ENCODE assay signal across 16 cellular contexts in the genomic region with DNA sequence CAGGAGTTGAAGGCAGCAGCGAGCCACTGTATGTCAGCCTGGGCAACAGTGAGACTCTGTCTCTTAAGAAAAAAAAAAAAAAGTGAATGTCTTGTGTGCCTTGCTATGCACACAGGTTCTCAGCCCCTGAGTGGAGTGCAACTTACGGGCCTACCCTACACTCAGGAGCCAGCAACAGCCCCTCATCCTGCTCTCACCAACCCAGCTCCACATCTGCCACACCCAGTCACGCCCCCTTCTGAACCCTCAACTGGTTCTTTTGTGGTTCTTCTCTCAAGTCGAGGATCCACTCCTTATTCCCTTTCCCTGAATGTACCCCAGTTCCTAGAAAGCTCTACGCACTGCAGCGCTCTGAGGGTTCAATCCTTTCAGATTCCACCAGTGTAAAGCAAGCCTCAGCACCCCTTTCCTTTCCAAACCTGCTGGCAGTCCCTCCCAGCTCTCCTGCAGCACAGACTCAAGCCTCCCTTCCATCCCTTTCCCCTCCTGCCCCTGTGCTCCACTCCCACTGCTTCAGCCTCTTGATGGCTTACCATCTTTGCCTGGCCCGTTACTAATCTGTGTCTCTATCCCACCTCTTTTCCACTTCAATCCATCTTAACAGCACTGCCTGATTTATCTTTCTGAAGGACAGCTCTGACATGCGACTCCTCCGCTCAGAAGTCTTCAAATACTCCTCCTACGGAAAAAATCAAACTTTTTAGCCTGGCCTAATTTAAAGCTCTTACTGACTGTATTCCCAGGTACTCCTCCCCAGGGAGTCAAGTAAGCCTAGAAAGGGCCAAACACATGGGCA. TPM values are rescaled to one million over a fixed set of nuclear protein-coding genes. Genes with fewer than 3 reads are reported as not detected.
DNase-seq lines count a peak whose midpoint lies in the region; ATAC-seq, FAIRE-seq and TF ChIP-seq lines count a peak whose summit lies in the region.
"Had no signal": no experiment of that assay in that cellular context is flagged by ENCODE, and none has a peak within 500 bp of the region (broad histone marks: within the 10 kb centered on the region; RNA-seq: fewer than 3 reads in every experiment).

No MANE protein-coding gene starts in this region.

- POLR2A ChIA-PET in A673 (lab: Charles Lee; ENCODE audit: low non-redundant PET): no interaction called here
- POLR2A ChIA-PET in GM12878 (lab: Charles Lee): interaction anchor here (1.3 kb wide), 1 partner anchor 49 kb away, joined by 3 read pairs; no protein-coding TSS in a partner anchor
- POLR2A ChIA-PET in GM10248 (lab: Yijun Ruan, JAX): no interaction called here

- H3K4me3 Mint-ChIP-seq in HFFc6: no peak overlapping the region; the same call in 1 of the 2 replicates
- peak overlapping the region in 1 of 3 experiments; percentile 14 for H3K4me3 Mint-ChIP-seq in nephron
- H3K4me3 Mint-ChIP-seq: T-helper 1 cell treated with Interleukin-12 subunit alpha and Interleukin-12 subunit beta and Interleukin-4 antibody, amounts not matched to agents 30 μg/mL and 1 μg/mL, for 36 hours had no signal

- peaks cover 79% of the 10 kb centered on the region for H3K79me2 ChIP-seq in GM12878 (ENCODE audit: control insufficient read depth, insufficient read depth, low read length)

- DNase-seq in A673 (ENCODE audit: low spot score): no peak
- DNase-seq in HFFc6: no peak
- no peak for DNase-seq in GM12878 (ENCODE audit: low read depth, low spot score)
- no peak for DNase-seq in H54 (ENCODE audit: insufficient read length, low spot score)
- DNase-seq in lower lobe of right lung: no peak
- DNase-seq in GM10248 (ENCODE audit: extremely low spot score): no peak
- DNase-seq: DMS53; NCI-H2227 treated with DMSO at 0.1 percent for 48 hours; OCI-M1; stimulated activated CD4-positive, alpha-beta T cell treated with anti-CD3 and anti-CD28 coated beads, Interleukin-15, amount 100 ng/mL, for 24 hours; tibial artery had no signal

- H3K27me3 Mint-ChIP-seq in HFFc6 (ENCODE audit: insufficient read depth) (peaks cover 2% of the 10 kb centered on the region; the same call in 1 of the 2 replicates), nephron (ENCODE audit: low read depth) (no peaks in the 10 kb centered on the region)

- SMC1A ChIA-PET in GM12878 (lab: Charles Lee; ENCODE audit: uncharacterized antibody, unreplicated experiment): interaction anchor here (1.1 kb wide), 2 partner anchors 10 to 53 kb away, joined by 3 to 4 read pairs; no protein-coding TSS in a partner anchor

- TF ChIP-seq CTCF in A673 (conservative IDR thresholded peaks at IDR 0.05; ENCODE audit: low read depth, low read length) (no peak), HFFc6 (IDR thresholded peaks at IDR 0.05) (no peak), GM12878 (IDR thresholded peaks at IDR 0.05 in 2 of 3, conservative IDR thresholded peaks at IDR 0.05 in 1 of 3; ENCODE audit: control insufficient read depth in 2 of 3, extremely low read depth in 1 of 3, insufficient read depth in 1 of 3, low read depth in 3 of 3, low read length in 3 of 3) (no peak), nephron (IDR thresholded peaks at IDR 0.05; ENCODE audit: unreplicated experiment in 3 of 3) (no peak), lower lobe of right lung (IDR thresholded peaks at IDR 0.05) (no peak), GM10248 (IDR thresholded peaks at IDR 0.05; ENCODE audit: control extremely low read depth, extremely low read depth, low read depth, missing control alignments) (no peak)

- H3K4me2 ChIP-seq in GM12878 (ENCODE audit: control insufficient read depth, insufficient read depth): no peak overlapping the region

- H3K4me3 ChIP-seq in A673 (ENCODE audit: low read depth, low read length, poor library complexity, severe bottlenecking) (no peak overlapping the region), GM12878 (no peak overlapping the region), lower lobe of right lung (no peak overlapping the region)
- H3K4me3 ChIP-seq: lung, tibial artery had no signal

- H3K4me1 ChIP-seq in A673 (ENCODE audit: insufficient read depth, low read length, poor library complexity, severe bottlenecking): peaks cover 23% of the 10 kb centered on the region
- peaks cover 24% of the 10 kb centered on the region for H3K4me1 ChIP-seq in GM12878 (ENCODE audit: control insufficient read depth, insufficient read depth, low read length)
- peaks cover 57% of the 10 kb centered on the region for H3K4me1 ChIP-seq in lower lobe of right lung
- H3K4me1 ChIP-seq: parathyroid adenoma had no signal

- intact Hi-C loops in A673 (cut with micrococcal nuclease; ENCODE audit: unreplicated experiment): no loop called here
- intact Hi-C loops in GM12878 (cut with micrococcal nuclease; ENCODE audit: unreplicated experiment): no loop called here
- intact Hi-C loops in lower lobe of right lung (cut with DNase I): no loop called here

- H3K9ac ChIP-seq in GM12878 (ENCODE audit: control insufficient read depth, insufficient read depth, low read length): no peak overlapping the region
- H3K9ac ChIP-seq: parathyroid adenoma had no signal

- H3K9me3 Mint-ChIP-seq in HFFc6 (no peaks in the 10 kb centered on the region), nephron (no peaks in the 10 kb centered on the region)
- H3K9me3 Mint-ChIP-seq: T-helper 1 cell treated with Interleukin-12 subunit alpha and Interleukin-12 subunit beta and Interleukin-4 antibody, amounts not matched to agents 30 μg/mL and 1 μg/mL, for 36 hours had no signal

- H3K9me3 ChIP-seq in A673 (ENCODE audit: low read depth, low read length, poor library complexity, severe bottlenecking): no peaks in the 10 kb centered on the region
- H3K9me3 ChIP-seq in GM12878 (replicated peaks; ENCODE audit: control insufficient read depth, insufficient read depth, low read length): no peaks in the 10 kb centered on the region
- H3K9me3 ChIP-seq in lower lobe of right lung: no peaks in the 10 kb centered on the region
- H3K9me3 ChIP-seq: tibial artery had no signal

- ATAC-seq in GM12878 (no peak), lower lobe of right lung (no peak), HG02840 (IDR thresholded peaks at IDR 0.05; ENCODE audit: low FRiP score, unreplicated experiment) (no peak)

- in situ Hi-C loops in GM12878 (cut with MboI): no loop called here

- H3K27ac Mint-ChIP-seq in HFFc6 (peak overlapping the region; percentile 44; the same call in 1 of the 2 replicates), nephron (peak overlapping the region; percentile 0 to 48 (median 35))
- H3K27ac Mint-ChIP-seq: T-helper 1 cell treated with Interleukin-12 subunit alpha and Interleukin-12 subunit beta and Interleukin-4 antibody, amounts not matched to agents 30 μg/mL and 1 μg/mL, for 36 hours had no signal

- FAIRE-seq in GM12878 (lab: Jason Lieb, UNC) (no peak), H54 (lab: Jason Lieb, UNC) (no peak)

- no peaks in the 10 kb centered on the region for H3K36me3 ChIP-seq in A673 (ENCODE audit: insufficient read depth, low read length, poor library complexity, severe bottlenecking)
- H3K36me3 ChIP-seq in GM12878 (ENCODE audit: control insufficient read depth in 2 of 2, insufficient read depth in 2 of 2, low read length in 1 of 2): peaks cover 7 to 15% of the 10 kb centered on the region in 2 experiments; a peak in 3 of 4 replicates
- H3K36me3 ChIP-seq in lower lobe of right lung: no peaks in the 10 kb centered on the region
- H3K36me3 ChIP-seq: tibial artery had no signal

- H4K20me1 ChIP-seq in GM12878 (ENCODE audit: control insufficient read depth, insufficient read depth): peaks cover 10% of the 10 kb centered on the region

- H3K27me3 ChIP-seq in A673 (replicated peaks; ENCODE audit: insufficient read depth, low read depth, low read length, poor library complexity) (no peaks in the 10 kb centered on the region), GM12878 (replicated peaks in 1 of 2; ENCODE audit: control insufficient read depth in 2 of 2, insufficient read depth in 2 of 2, low read length in 1 of 2) (no peaks in the 10 kb centered on the region), lower lobe of right lung (ENCODE audit: low read depth) (no peaks in the 10 kb centered on the region)
- H3K27me3 ChIP-seq: tibial artery had no signal

- no peak overlapping the region for H2AFZ ChIP-seq in GM12878 (ENCODE audit: control insufficient read depth, low read depth, low read length)
- H2AFZ ChIP-seq: parathyroid adenoma had no signal

- peak overlapping the region; percentile 16 for H3K27ac ChIP-seq in A673 (ENCODE audit: low read depth, low read length, poor library complexity, severe bottlenecking)
- H3K27ac ChIP-seq in GM12878 (ENCODE audit: control insufficient read depth, insufficient read depth): no peak overlapping the region
- H3K27ac ChIP-seq in lower lobe of right lung: no peak overlapping the region
- H3K27ac ChIP-seq: parathyroid adenoma, tibial artery had no signal

- WGBS in GM12878 (ENCODE audit: insufficient coverage, insufficient replicate concordance, low lambda C conversion rate, missing lambda C conversion rate): 85% methylated on average over 10 of the region's 10 CpGs

- TF ChIP-seq RAD21 in GM12878 (IDR thresholded peaks at IDR 0.05; ENCODE audit: insufficient read depth, low read depth, low read length): no peak

- CTCF ChIA-PET in A673 (lab: Charles Lee) (interaction anchor here (1.0 kb wide), 1 partner anchor 9 kb away, joined by 3 read pairs; no protein-coding TSS in a partner anchor), GM12878 (lab: Yijun Ruan, JAX) (interaction anchor here (1.4 kb wide), 1 partner anchor 53 kb away, joined by 4 read pairs; no protein-coding TSS in a partner anchor), GM10248 (lab: Yijun Ruan, JAX) (interaction anchor here (1.4 to 1.8 kb wide), 3 partner anchors 10 to 23 kb away, joined by 3 to 5 read pairs (median 3); no protein-coding TSS in a partner anchor)

- H3K4me1 Mint-ChIP-seq in HFFc6 (ENCODE audit: low read depth) (peaks cover 41% of the 10 kb centered on the region), nephron (peaks cover 33% of the 10 kb centered on the region)

- BruUV-seq in A673 (replicated peaks; lab: Mats Ljungman, UMichigan): no TSS peak
- TSS peak; percentile 25 for BruUV-seq in GM12878 (replicated peaks; lab: Mats Ljungman, UMichigan)

- H3K36me3 Mint-ChIP-seq in HFFc6 (ENCODE audit: low read depth) (peaks cover 25% of the 10 kb centered on the region), nephron (ENCODE audit: low read depth) (peaks cover 17% of the 10 kb centered on the region)

- 0 out of 2 replicates have a peak, but pooled peaks have one; percentile 18 for TF ChIP-seq POLR2A in GM12878 (IDR thresholded peaks at IDR 0.05; ENCODE audit: low read depth, low read length)
- TF ChIP-seq POLR2A in H54 (IDR thresholded peaks at IDR 0.05; ENCODE audit: low read depth, low read length): no peak

- TF ChIP-seq EP300 in GM12878 (IDR thresholded peaks at IDR 0.05; ENCODE audit: borderline replicate concordance in 1 of 2, control insufficient read depth in 1 of 2, low read depth in 2 of 2, low read length in 2 of 2): no peak

- RAD21 ChIA-PET in GM12878 (lab: Charles Lee; ENCODE audit: unreplicated experiment): no interaction called here

RNA-seq across cellular contexts. Expression of gene GNB1, which starts 38.1 kb away (rescaled TPM):
- 610 and 611 TPM in 2 replicates for total RNA-seq in A673 (2021)
- 100 to 1,000 TPM; 502 to 618 (median 574) TPM for total RNA-seq in HFFc6 (2021; fragmentation: NEBNext Ultra II Directional; extraction: Animal tissue kit (Norgen Biotek cat#: 25700))
- total RNA-seq in GM12878 (2013; cell fraction: nucleolus; rRNA removed): 193 and 204 TPM in 2 replicates
- 64.8 and 68.2 TPM in 2 replicates for total RNA-seq in GM12878 (2014; rRNA removed)
- 120 and 126 TPM in 2 replicates for total RNA-seq in GM12878 (2014; rRNA removed; fragmentation: Illumina TruSeq; extraction: Trizol)
- 324 and 335 TPM in 2 replicates for total RNA-seq in GM12878 (2021)
- polyA plus RNA-seq in GM12878 (2011; ENCODE audit: low read depth): 145 TPM
- 223 and 374 TPM in 2 replicates for polyA plus RNA-seq in GM12878 (2011; rRNA removed)
- polyA plus RNA-seq in GM12878 (2011; cell fraction: cytosol; rRNA removed): 336 and 348 TPM in 2 replicates
- polyA plus RNA-seq in GM12878 (2011; cell fraction: nucleus; rRNA removed): 165 and 201 TPM in 2 replicates
- 179 and 196 TPM in 2 replicates for polyA plus RNA-seq in GM12878 (2012)
- 203 and 392 TPM in 2 replicates for polyA plus RNA-seq in GM12878 (2014; fragmentation: Illumina TruSeq; extraction: Trizol)
- polyA plus RNA-seq in GM12878 (2014; fragmentation: Nextera tagmentation; extraction: Ambion mirVana): 10 to 100 TPM; 41.0 to 53.7 TPM
- polyA plus RNA-seq in GM12878 (2014; rRNA removed): 199 and 201 TPM in 2 replicates
- polyA plus RNA-seq in GM12878 (2016; fragmentation: Nextera tagmentation; extraction: Ambion mirVana): 10 to 100 TPM; 23.0 to 49.1 TPM
- 448 and 491 TPM in 2 replicates for polyA minus RNA-seq in GM12878 (2011; rRNA and poly(A)+ RNA removed)
- 134 and 143 TPM in 2 replicates for polyA minus RNA-seq in GM12878 (2011; cell fraction: cytosol; rRNA and poly(A)+ RNA removed)
- 45.1 and 81.2 TPM in 2 replicates for polyA minus RNA-seq in GM12878 (2011; cell fraction: nucleus; rRNA and poly(A)+ RNA removed)
- total RNA-seq in lower lobe of right lung: 341 TPM
